9 cellular contexts compared by ENCODE assay signal in genomic region chr1:3771108-3772026, GRCh38. TPM values are rescaled to one million over a fixed set of nuclear protein-coding genes. Genes with fewer than 3 reads are reported as not detected.
DNase-seq lines count a peak whose midpoint lies in the region; ATAC-seq and TF ChIP-seq lines count a peak whose summit lies in the region.
"Had no signal": no experiment of that assay in that cellular context is flagged by ENCODE, and none has a peak within 500 bp of the region (broad histone marks: within the 10 kb centered on the region; RNA-seq: fewer than 3 reads in every experiment).

No MANE protein-coding gene starts in this region.

- H3K36me3 ChIP-seq in SU-DHL-6 (ENCODE audit: low read length), result no peaks in the 10 kb centered on the region
- no peaks in the 10 kb centered on the region for H3K36me3 ChIP-seq in gastroesophageal sphincter
- no peaks in the 10 kb centered on the region for H3K36me3 ChIP-seq in psoas muscle (ENCODE audit: insufficient read depth in 1 of 2, low read depth in 1 of 2)

- H3K27me3 ChIP-seq in SU-DHL-6 (ENCODE audit: low read length) (no peaks in the 10 kb centered on the region), gastroesophageal sphincter (peaks cover 7% of the 10 kb centered on the region), psoas muscle (ENCODE audit: insufficient read depth in 3 of 3, low read length in 2 of 3) (no peaks in the 10 kb centered on the region)

- WGBS in gastroesophageal sphincter (ENCODE audit: low coverage in 1 of 2), 2 donors, result 30% methylated on average over 6 to 10 of the region's 32 CpGs
- 52 to 55% (median 52%) methylated on average over 30 to 32 of the region's 32 CpGs for WGBS in psoas muscle, 3 donors

- H3K4me3 ChIP-seq in GM12865 (ENCODE audit: low read depth, low read length), result peak overlapping the region; percentile 64
- H3K4me3 ChIP-seq in SU-DHL-6 (ENCODE audit: insufficient read depth, low read length, poor library complexity, severe bottlenecking), result peak overlapping the region; percentile 29
- H3K4me3 ChIP-seq in gastroesophageal sphincter, result peak overlapping the region; percentile 39 to 78
- H3K4me3 ChIP-seq in psoas muscle, result peak overlapping the region; percentile 77

- peaks cover 0 to 56% (median 11%) of the 10 kb centered on the region in 3 donors for H3K4me1 ChIP-seq in gastroesophageal sphincter
- H3K4me1 ChIP-seq in psoas muscle, result peaks cover 22% of the 10 kb centered on the region

- ATAC-seq in gastroesophageal sphincter (no peak), psoas muscle (no peak), HG03354 (IDR thresholded peaks at IDR 0.05; ENCODE audit: poor library complexity, severe bottlenecking, unreplicated experiment) (no peak), GM19035 (IDR thresholded peaks at IDR 0.05; ENCODE audit: unreplicated experiment) (no peak)

- TF ChIP-seq CTCF in GM12865 (IDR thresholded peaks at IDR 0.05; ENCODE audit: insufficient read depth, low read depth, low read length, missing control alignments) (no peak), SU-DHL-6 (IDR thresholded peaks at IDR 0.05; ENCODE audit: insufficient read depth, low read length, poor library complexity, severe bottlenecking) (no peak), gastroesophageal sphincter (IDR thresholded peaks at IDR 0.05) (no peak), psoas muscle (IDR thresholded peaks at IDR 0.05) (no peak)

- no peak overlapping the region for H2AFZ ChIP-seq in SU-DHL-6 (ENCODE audit: low read depth, low read length, severe bottlenecking)

- H3K27ac ChIP-seq in SU-DHL-6 (ENCODE audit: low read depth, low read length) (no peak overlapping the region), gastroesophageal sphincter (peak overlapping the region in 3 of 4 donors; percentile 85 to 90 (median 86)), psoas muscle (no peak overlapping the region)

- no peaks in the 10 kb centered on the region for H3F3A ChIP-seq in SU-DHL-6 (ENCODE audit: insufficient read depth)

- DNase-seq in GM12865 (ENCODE audit: low read depth), result no peak
- DNase-seq in psoas muscle, result peak in 1 of 2 donors; percentile 53
- DNase-seq in amygdala (lab: John Stamatoyannopoulos, UW), result no peak
- no peak for DNase-seq in activated CD4-positive, alpha-beta T cell treated with anti-CD3 and anti-CD28 coated beads, Interleukin-2, amount 50 U/mL, for 4 hours

- no peaks in the 10 kb centered on the region for H4K20me1 ChIP-seq in SU-DHL-6 (ENCODE audit: low read depth, low read length)

- peak overlapping the region; percentile 43 for H3K4me2 ChIP-seq in SU-DHL-6 (ENCODE audit: low read depth, low read length, poor library complexity, severe bottlenecking)

- intact Hi-C loops in psoas muscle (cut with DNase I), result no loop called here

- H3K79me2 ChIP-seq in SU-DHL-6 (ENCODE audit: insufficient read depth, low read length), result no peaks in the 10 kb centered on the region

- H3K9me3 ChIP-seq in SU-DHL-6 (ENCODE audit: insufficient read depth, low read length) (no peaks in the 10 kb centered on the region), gastroesophageal sphincter (no peaks in the 10 kb centered on the region), psoas muscle (no peaks in the 10 kb centered on the region)
- H3K9me3 ChIP-seq: mucosa of descending colon had no signal

- H3K9ac ChIP-seq in SU-DHL-6 (ENCODE audit: low read length), result peak overlapping the region; percentile 16; the same call in 1 of the 2 replicates

- TF ChIP-seq EP300 in gastroesophageal sphincter (IDR thresholded peaks at IDR 0.05), result no peak

- H3K9me2 ChIP-seq in SU-DHL-6 (replicated peaks; ENCODE audit: insufficient read depth, low read length), result no peaks in the 10 kb centered on the region

- TF ChIP-seq POLR2A in gastroesophageal sphincter (IDR thresholded peaks at IDR 0.05), result no peak

RNA-seq across cellular contexts. Expression of gene SMIM1, which starts 1.2 kb away (rescaled TPM):
- 1 to 10 TPM in 3 of 4 donors, not detected in 1; 2.6 to 8.4 (median 4.7) TPM for total RNA-seq in gastroesophageal sphincter
- total RNA-seq in psoas muscle, result 1 to 10 TPM; 1.1 to 2.1 (median 1.5) TPM
- polyA plus RNA-seq in psoas muscle, result 1 to 10 TPM in 1 of 3 donors, under 1 TPM in 2; 0.57 to 1.4 (median 0.60) TPM

RNA-seq across cellular contexts. Expression of gene CCDC27, which starts 19.1 kb away (rescaled TPM):
- total RNA-seq in gastroesophageal sphincter, result not detected
- under 1 TPM in 2 of 4 donors, not detected in 2; 0.16 to 0.17 TPM for total RNA-seq in psoas muscle
- polyA plus RNA-seq in psoas muscle, result under 1 TPM in 2 of 3 donors, not detected in 1; 0.03 to 0.04 TPM
- total RNA-seq: mucosa of descending colon had no signal

RNA-seq across cellular contexts. Expression of gene LRRC47, which starts 24.9 kb away (rescaled TPM):
- total RNA-seq in gastroesophageal sphincter, result 10 to 100 TPM; 36.5 to 47.9 (median 46.5) TPM
- total RNA-seq in psoas muscle, result 100 to 1,000 TPM in 1 of 4 donors, 10 to 100 TPM in 3; 93.9 to 126 (median 97.3) TPM
- 10 to 100 TPM; 44.3 to 92.5 (median 57.6) TPM for polyA plus RNA-seq in psoas muscle

Comparison
In these comparisons a context has a peak if more than half of its experiments do, and no peak if none do; other contexts are left out.
1. H3K27ac ChIP-seq: peak in gastroesophageal sphincter (3 of 4); none in SU-DHL-6 (single experiment) and psoas muscle (single experiment).
2. Peak in every context shown above with its lines, with median percentiles within 50 percentile points of each other: H3K4me3 ChIP-seq.